In genomic region chr17:75364078-75364477, GRCh38 we compare ENCODE assay signal across 2 cellular contexts.
TF ChIP-seq lines count a peak whose summit lies in the region.

No MANE protein-coding gene starts in this region.

TF ChIP-seq in IMR-90, 13 proteins besides CTCF, POLR2A, EP300 and RAD21:
- TF ChIP-seq MAFK (IDR thresholded peaks at IDR 0.05; ENCODE audit: low read depth, low read length) (no peak), CEBPB (IDR thresholded peaks at IDR 0.05; ENCODE audit: low read depth, low read length) (peak; percentile 31; the same call in 1 of the 2 replicates)
TF ChIP-seq in IMR-90: peak in this region for 1.

TF ChIP-seq in GM12878, 131 proteins besides CTCF, POLR2A, EP300 and RAD21:
- TF ChIP-seq RUNX3 (IDR thresholded peaks at IDR 0.05; ENCODE audit: low read length) (peak; percentile 51), MYC (IDR thresholded peaks at IDR 0.05; ENCODE audit: insufficient read depth, insufficient read length, insufficient replicate concordance, low read length, severe bottlenecking) (no peak), STAT1 (conservative IDR thresholded peaks at IDR 0.05) (no peak), ATF2 (IDR thresholded peaks at IDR 0.05; ENCODE audit: low read length) (no peak)
TF ChIP-seq in GM12878: peak in this region for 1.
